Comparison of ENCODE assay signal across 1 cellular context in genomic region chrY:6966519-6966918, GRCh38.
TF ChIP-seq lines count a peak whose summit lies in the region.

No MANE protein-coding gene starts in this region.

TF ChIP-seq in HepG2, 621 proteins besides CTCF, POLR2A, EP300 and RAD21 (continued from another document):
- TF ChIP-seq ZHX2 (IDR thresholded peaks at IDR 0.05; ENCODE audit: low read depth) (no peak), ZHX2 (CRISPR knock-in tag; IDR thresholded peaks at IDR 0.05; ENCODE audit: borderline replicate concordance) (no peak), ZNF264 (CRISPR knock-in tag; IDR thresholded peaks at IDR 0.05) (no peak), SAFB2 (CRISPR knock-in tag; IDR thresholded peaks at IDR 0.05; ENCODE audit: borderline replicate concordance, low read depth) (no peak), KLF11 (CRISPR knock-in tag; IDR thresholded peaks at IDR 0.05) (no peak), HOXA3 (CRISPR knock-in tag; IDR thresholded peaks at IDR 0.05) (no peak), CERS6 (CRISPR knock-in tag; IDR thresholded peaks at IDR 0.05) (no peak), ZNF513 (CRISPR knock-in tag; conservative IDR thresholded peaks at IDR 0.05) (no peak), SIX1 (CRISPR knock-in tag; IDR thresholded peaks at IDR 0.05; ENCODE audit: borderline replicate concordance) (no peak), RFX1 (IDR thresholded peaks at IDR 0.05) (no peak), IRX3 (CRISPR knock-in tag; IDR thresholded peaks at IDR 0.05; ENCODE audit: borderline replicate concordance, low read depth) (no peak)
